In genomic region chr5:50853151-50853550, GRCh38 we compare ENCODE assay signal across 8 cellular contexts.
DNase-seq lines count a peak whose midpoint lies in the region; ATAC-seq and TF ChIP-seq lines count a peak whose summit lies in the region.

No MANE protein-coding gene starts in this region.

- H3K27me3 ChIP-seq in gastroesophageal sphincter, result no peaks in the 10 kb centered on the region
- H3K27me3 ChIP-seq in BE2C, result peaks cover 4% of the 10 kb centered on the region; the same call in 1 of the 2 replicates

- ATAC-seq in GM21447 (IDR thresholded peaks at IDR 0.05; ENCODE audit: unreplicated experiment) (peak; percentile 87), HG03460 (IDR thresholded peaks at IDR 0.05; ENCODE audit: unreplicated experiment) (peak; percentile 90), gastroesophageal sphincter (peak; percentile 39)

- WGBS in gastroesophageal sphincter (ENCODE audit: low coverage in 1 of 2), 2 donors, result 66 to 79% methylated on average over 2 to 4 of the region's 4 CpGs

- H3K4me3 ChIP-seq in gastroesophageal sphincter (no peak overlapping the region), BE2C (ENCODE audit: low read depth, low read length) (no peak overlapping the region)

- TF ChIP-seq EP300 in gastroesophageal sphincter (IDR thresholded peaks at IDR 0.05), result no peak

- CTCF ChIA-PET in GM10248 (lab: Yijun Ruan, JAX), result no interaction called here

- H3K36me3 ChIP-seq in gastroesophageal sphincter (no peaks in the 10 kb centered on the region), BE2C (no peaks in the 10 kb centered on the region)

- H3K9me3 ChIP-seq in gastroesophageal sphincter (no peaks in the 10 kb centered on the region), BE2C (no peaks in the 10 kb centered on the region)

- POLR2A ChIA-PET in GM10248 (lab: Yijun Ruan, JAX), result no interaction called here

- DNase-seq in GM10248 (ENCODE audit: extremely low spot score) (peak; percentile 12), BE2C (no peak), dedifferentiated amniotic fluid mesenchymal stem cell (ENCODE audit: extremely low spot score) (no peak), DMS114 treated with DMSO at 0.1 percent for 48 hours (lab: John Stamatoyannopoulos, UW; ENCODE audit: unreplicated experiment) (no peak), NCI-H2196 (lab: John Stamatoyannopoulos, UW; ENCODE audit: unreplicated experiment) (no peak)

- H3K4me1 ChIP-seq in gastroesophageal sphincter (no peaks in the 10 kb centered on the region), BE2C (no peaks in the 10 kb centered on the region)

- no peak for TF ChIP-seq POLR2A in gastroesophageal sphincter (IDR thresholded peaks at IDR 0.05)

- TF ChIP-seq CTCF in GM10248 (IDR thresholded peaks at IDR 0.05; ENCODE audit: control extremely low read depth, extremely low read depth, low read depth, missing control alignments), result no peak
- no peak for TF ChIP-seq CTCF in gastroesophageal sphincter (IDR thresholded peaks at IDR 0.05)
- no peak for TF ChIP-seq CTCF in BE2C (IDR thresholded peaks at IDR 0.05; ENCODE audit: low read depth, low read length)

- H3K27ac ChIP-seq in gastroesophageal sphincter, result no peak overlapping the region

Comparison
In these comparisons a context has a peak if more than half of its experiments do, and no peak if none do; other contexts are left out.
1. ATAC-seq: peak in every context shown above with its lines; median percentile 90 in HG03460; 87 in GM21447; 39 in gastroesophageal sphincter.